ENCODE assay signal across 22 cellular contexts in genomic region chr15:66964791-66965190, GRCh38.
"Had no signal": no experiment of that assay in that cellular context is flagged by ENCODE, and none has a peak within 500 bp of the region (broad histone marks: within the 10 kb centered on the region; RNA-seq: fewer than 3 reads in every experiment).

No MANE protein-coding gene starts in this region.

- H3K4me2 ChIP-seq: SK-N-SH had no signal

- H3K36me3 Mint-ChIP-seq: T-cell had no signal

- DNase-seq: Karpas-422, KG1, MG63, NCI-H1092, NCI-H1105 treated with DMSO at 0.1 percent for 48 hours, NCI-H1417 treated with DMSO at 0.1 percent for 48 hours, NCI-H146, NCI-H1694 treated with DMSO at 0.1 percent for 48 hours, NCI-H1930, NCI-H2081, NCI-H2107, NCI-H2171, NCI-H226, NCI-H446, NCI-H510A, NCI-H524 treated with DMSO at 0.1 percent for 48 hours, NCI-H774, SHP77, SK-N-SH, SW 1271, T-cell had no signal

- H3K9ac ChIP-seq: SK-N-SH had no signal

- ATAC-seq: T-cell had no signal

- H3K27me3 ChIP-seq: MG63 had no signal

- H3K4me1 Mint-ChIP-seq: T-cell had no signal

- H3K4me3 Mint-ChIP-seq: T-cell had no signal

- H3K27me3 Mint-ChIP-seq: T-cell had no signal

- H3K27ac ChIP-seq: RWPE1 had no signal

- H3K9me3 ChIP-seq: MG63, SK-N-SH had no signal

- H3K27ac Mint-ChIP-seq: T-cell had no signal

- H3K9me3 Mint-ChIP-seq: T-cell had no signal
